In the genomic region with DNA sequence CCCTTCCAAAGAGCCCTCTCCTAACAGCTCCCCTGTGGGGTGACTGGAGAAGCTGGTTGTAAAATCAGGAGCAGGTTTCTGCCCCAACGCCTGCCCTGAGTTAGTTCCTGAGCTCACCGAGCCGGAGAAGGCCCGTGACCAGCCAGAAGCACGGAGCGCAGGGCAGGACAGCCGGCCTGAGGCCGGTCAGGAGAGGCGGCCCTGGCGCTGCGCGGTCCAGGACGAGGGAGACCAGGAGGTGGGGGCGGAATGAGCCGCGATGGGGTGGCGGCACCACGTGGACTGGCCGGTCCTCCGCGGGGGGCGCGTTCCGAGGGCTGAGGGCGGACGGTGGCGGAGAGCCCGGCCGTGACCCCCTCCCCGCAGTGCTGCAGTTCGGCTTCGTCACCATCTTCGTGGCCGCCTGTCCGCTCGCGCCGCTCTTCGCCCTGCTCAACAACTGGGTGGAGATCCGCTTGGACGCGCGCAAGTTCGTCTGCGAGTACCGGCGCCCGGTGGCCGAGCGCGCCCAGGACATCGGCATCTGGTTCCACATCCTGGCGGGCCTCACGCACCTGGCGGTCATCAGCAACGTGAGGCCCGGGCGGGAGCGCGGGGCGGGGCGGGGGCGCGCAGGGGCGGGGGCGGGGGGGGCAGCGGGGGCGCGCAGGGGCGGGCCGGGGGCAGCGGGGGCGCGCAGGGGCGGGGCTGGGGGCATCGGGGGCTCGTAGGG, we compare ENCODE assay signal across 8 cellular contexts. TPM values are rescaled to one million over a fixed set of nuclear protein-coding genes. Genes with fewer than 3 reads are reported as not detected.
DNase-seq lines count a peak whose midpoint lies in the region; ATAC-seq, FAIRE-seq and TF ChIP-seq lines count a peak whose summit lies in the region.

No MANE protein-coding gene starts in this region.

- H3K4me1 ChIP-seq in adrenal gland (replicated peaks in 1 of 2) (peaks cover 11% of the 10 kb centered on the region in 2 donors), neuron (ENCODE audit: insufficient read depth, low read length) (peaks cover 15% of the 10 kb centered on the region), urinary bladder (ENCODE audit: insufficient read depth) (no peaks in the 10 kb centered on the region)

- TF ChIP-seq POLR2A in adrenal gland (IDR thresholded peaks at IDR 0.05), result peak in 1 of 2 donors; percentile 56

- peak overlapping the region; percentile 74 for H2AFZ ChIP-seq in neuron (ENCODE audit: low read depth, low read length)

- H3K36me3 ChIP-seq in adrenal gland (replicated peaks in 1 of 2) (no peaks in the 10 kb centered on the region), neuron (ENCODE audit: insufficient read depth, low read length) (no peaks in the 10 kb centered on the region), urinary bladder (ENCODE audit: insufficient read depth) (no peaks in the 10 kb centered on the region)

- peaks cover 2% of the 10 kb centered on the region for H3K4me1 Mint-ChIP-seq in glutamatergic neuron (ENCODE audit: low read depth, unreplicated experiment)

- peak; percentile 52 for ATAC-seq in HG02852 (IDR thresholded peaks at IDR 0.05; ENCODE audit: unreplicated experiment)
- ATAC-seq in GM19324 (IDR thresholded peaks at IDR 0.05; ENCODE audit: low FRiP score, unreplicated experiment), result no peak

- WGBS in adrenal gland, 4 donors, result 0 to 1% (median 0%) methylated on average over 8 to 71 of the region's 77 CpGs
- WGBS in urinary bladder, result 2% methylated on average over 62 of the region's 77 CpGs

- peaks cover 2% of the 10 kb centered on the region for H3K9me3 Mint-ChIP-seq in glutamatergic neuron (ENCODE audit: unreplicated experiment)

- H3K4me3 Mint-ChIP-seq in glutamatergic neuron (ENCODE audit: unreplicated experiment), result peak overlapping the region; percentile 77

- TF ChIP-seq CTCF in GM12865 (IDR thresholded peaks at IDR 0.05; ENCODE audit: insufficient read depth, low read depth, low read length, missing control alignments) (no peak), adrenal gland (IDR thresholded peaks at IDR 0.05) (peak in 2 of 6 experiments; percentile 12 to 29), glutamatergic neuron (IDR thresholded peaks at IDR 0.05; ENCODE audit: partially characterized antibody, unreplicated experiment) (no peak)

- H3K27ac ChIP-seq in adrenal gland, result peak overlapping the region; percentile 4 to 97 (median 82)
- peak overlapping the region; percentile 73 for H3K27ac ChIP-seq in urinary bladder (ENCODE audit: low read depth)

- peak overlapping the region; percentile 43 for H3K27ac Mint-ChIP-seq in glutamatergic neuron (ENCODE audit: unreplicated experiment)

- H3K9me3 ChIP-seq in adrenal gland (replicated peaks in 1 of 3) (no peaks in the 10 kb centered on the region), neuron (ENCODE audit: low read length) (no peaks in the 10 kb centered on the region)

- FAIRE-seq in RCC 7860 (lab: Jason Lieb, UNC), result no peak

- H3K27me3 ChIP-seq in adrenal gland (no peaks in the 10 kb centered on the region), neuron (ENCODE audit: insufficient read depth, low read length) (peaks cover 3% of the 10 kb centered on the region)

- peaks cover 3% of the 10 kb centered on the region for H3K27me3 Mint-ChIP-seq in glutamatergic neuron (ENCODE audit: unreplicated experiment)

- intact Hi-C loops in adrenal gland (cut with DNase I), result loop anchor here in 1 of 2 donors (10.0 kb wide), 1 partner anchor 363 kb away; no protein-coding TSS in a partner anchor

- H3K4me3 ChIP-seq in GM12865 (ENCODE audit: low read depth, low read length), result peak overlapping the region; percentile 50
- peak overlapping the region in 2 of 4 donors; percentile 14 to 64 for H3K4me3 ChIP-seq in adrenal gland
- peak overlapping the region; percentile 60 for H3K4me3 ChIP-seq in neuron (ENCODE audit: low read length)
- H3K4me3 ChIP-seq in urinary bladder (ENCODE audit: low read depth, low read length), result peak overlapping the region; percentile 17

- DNase-seq in GM12865 (ENCODE audit: low read depth), result peak; percentile 79
- peak; percentile 43 for DNase-seq in RCC 7860 (ENCODE audit: low spot score)
- DNase-seq in adrenal gland, result peak; percentile 74 to 87 (median 85)
- DNase-seq in glutamatergic neuron, result peak; percentile 79

- no peaks in the 10 kb centered on the region for H3K36me3 Mint-ChIP-seq in glutamatergic neuron (ENCODE audit: unreplicated experiment)

RNA-seq across cellular contexts. Expression of gene ANO7, which starts 29.0 kb away (rescaled TPM):
- total RNA-seq in adrenal gland, result 1 to 10 TPM; 1.1 to 5.1 (median 2.1) TPM
- polyA plus RNA-seq in adrenal gland, result 1 to 10 TPM in 2 of 3 donors, under 1 TPM in 1; 0.48 to 2.1 (median 1.7) TPM
- total RNA-seq in glutamatergic neuron (ENCODE audit: unreplicated experiment), result 2.6 TPM
- total RNA-seq in urinary bladder, result 0.58 TPM
- 1.2 TPM for polyA plus RNA-seq in urinary bladder
